8 cellular contexts compared by ENCODE assay signal in the genomic region with DNA sequence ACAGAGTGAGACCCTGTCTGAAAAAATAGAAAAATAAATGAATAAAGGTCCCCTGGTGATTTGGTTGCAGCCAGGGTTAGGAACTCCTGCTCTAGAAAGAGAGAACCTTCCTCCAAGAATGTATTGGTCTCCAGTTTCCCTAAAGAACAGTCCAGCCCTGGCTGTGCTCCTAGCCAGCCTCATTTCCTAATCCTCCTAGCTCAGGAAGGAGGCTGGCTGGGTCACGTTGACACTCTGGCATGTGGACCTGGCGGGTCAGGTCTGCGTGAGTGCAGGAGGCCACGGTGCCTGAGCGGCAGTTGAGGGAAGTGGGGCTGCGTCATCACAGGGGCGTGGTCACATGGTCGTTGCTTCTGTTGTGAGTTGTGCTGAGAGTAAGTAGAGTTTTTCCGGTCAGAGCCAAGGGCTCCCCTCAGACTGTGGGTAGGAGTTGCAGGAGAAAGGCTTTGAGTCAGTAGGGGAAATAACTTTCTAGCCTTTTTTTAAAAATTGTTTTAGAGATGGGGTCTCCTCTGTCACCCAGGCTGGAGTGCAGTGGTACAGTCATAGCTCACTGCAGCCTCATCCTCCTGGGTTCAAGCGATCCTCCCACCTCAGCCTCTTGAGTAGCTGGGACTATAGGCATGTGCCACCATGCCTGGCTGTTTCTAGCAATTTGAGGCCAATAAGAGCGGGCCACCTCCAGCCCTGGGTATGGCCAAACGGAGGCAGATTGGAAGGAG.
A peak's percentile ranks its signal among the peaks of the same experiment; 100 is the strongest.
DNase-seq lines count a peak whose midpoint lies in the region; ATAC-seq, FAIRE-seq and TF ChIP-seq lines count a peak whose summit lies in the region.

No MANE protein-coding gene starts in this region.

- ATAC-seq in pancreas: peak; percentile 39 to 66 (median 54)

- no peaks in the 10 kb centered on the region; a peak in 1 of 7 replicates for H3K36me3 Mint-ChIP-seq in H9 (ENCODE audit: insufficient read depth in 1 of 3, low read depth in 3 of 3)

- H2BK12ac ChIP-seq in H9 (ENCODE audit: insufficient read length, low read depth, low read length): no peak overlapping the region

- H2BK20ac ChIP-seq in H9 (ENCODE audit: low read depth, low read length, poor library complexity, severe bottlenecking): no peak overlapping the region

- no peak overlapping the region for H2BK15ac ChIP-seq in H9 (ENCODE audit: low read depth, low read length)

- no peak overlapping the region for H3K27ac ChIP-seq in H9 (ENCODE audit: insufficient read length, low read depth, low read length)
- peak overlapping the region in 2 of 4 donors; percentile 44 for H3K27ac ChIP-seq in pancreas
- peak overlapping the region; percentile 46 to 53 for H3K27ac ChIP-seq in tibial artery

- no peaks in the 10 kb centered on the region for H3K79me2 ChIP-seq in H9 (ENCODE audit: insufficient read depth, low read length)

- H3K27me3 ChIP-seq in H9 (ENCODE audit: insufficient read depth, low read length): no peaks in the 10 kb centered on the region
- no peaks in the 10 kb centered on the region for H3K27me3 ChIP-seq in pancreas
- H3K27me3 ChIP-seq in tibial artery: peaks cover 0 to 27% of the 10 kb centered on the region in 2 donors

- H3K23me2 ChIP-seq in H9 (ENCODE audit: insufficient read length, low read depth, low read length, poor library complexity, severe bottlenecking): peaks cover 3% of the 10 kb centered on the region

- H3K79me1 ChIP-seq in H9 (ENCODE audit: insufficient read depth, low read depth, low read length, poor library complexity, severe bottlenecking): no peaks in the 10 kb centered on the region

- peaks cover 35 to 42% of the 10 kb centered on the region in 2 experiments for H3K4me1 Mint-ChIP-seq in H9

- DNase-seq in DMS53 (lab: John Stamatoyannopoulos, UW) (peak; percentile 92), H9 (peak; percentile 60), NOMO-1 treated with dmso at 0.1 percent for 144 hours (lab: John Stamatoyannopoulos, UW; ENCODE audit: unreplicated experiment) (peak; percentile 86), activated T-cell treated with anti-CD3 and anti-CD28 coated beads for 48 hours (ENCODE audit: low read depth) (peak; percentile 83), fibroblast of gingiva (ENCODE audit: low read depth) (peak; percentile 77), pancreas (peak; percentile 62 to 87 (median 76)), tibial artery (peak; percentile 97 to 98), COLO829 (ENCODE audit: low spot score) (no peak)

- no peak overlapping the region for H3K56ac ChIP-seq in H9 (ENCODE audit: insufficient read length, low read depth, low read length)

- H3K4me1 ChIP-seq in H9 (ENCODE audit: insufficient read depth, low read length) (peaks cover 4% of the 10 kb centered on the region; the same call in 1 of the 2 replicates), pancreas (peaks cover 10 to 28% (median 20%) of the 10 kb centered on the region in 3 donors), tibial artery (peaks cover 0 to 60% (median 47%) of the 10 kb centered on the region in 4 donors)

- H3K9ac ChIP-seq in H9 (ENCODE audit: extremely low read depth, insufficient read length, low read length): no peak overlapping the region

- H2BK120ac ChIP-seq in H9 (ENCODE audit: low read depth, low read length, poor library complexity, severe bottlenecking): no peak overlapping the region

- no peaks in the 10 kb centered on the region; a peak in 1 of 5 replicates for H3K9me3 Mint-ChIP-seq in H9

- no peak overlapping the region for H4K91ac ChIP-seq in H9 (ENCODE audit: insufficient read length, low read depth, low read length)

- WGBS in H9 (ENCODE audit: extremely low coverage, insufficient read length, low lambda C conversion rate): no CpG with 5 or more reads among the region's 12 CpGs
- 50 to 53% methylated on average over 12 of the region's 12 CpGs for WGBS in pancreas, 2 donors

- no peak overlapping the region for H4K8ac ChIP-seq in H9 (replicated peaks; ENCODE audit: insufficient read length, low read depth, low read length)

- H3K23ac ChIP-seq in H9 (ENCODE audit: insufficient read length, low read depth, low read length): no peak overlapping the region

- no peak overlapping the region for H3T11ph ChIP-seq in H9 (ENCODE audit: low read length)

- H3K4ac ChIP-seq in H9 (ENCODE audit: low read depth, low read length): no peak overlapping the region

- H2BK5ac ChIP-seq in H9 (ENCODE audit: insufficient read length, low read length): no peak overlapping the region

- peaks cover 36% of the 10 kb centered on the region for H3K27me3 Mint-ChIP-seq in H9 (ENCODE audit: low read depth)

- H3K4me3 Mint-ChIP-seq in H9: no peak overlapping the region

- no peaks in the 10 kb centered on the region for H4K20me1 ChIP-seq in H9 (ENCODE audit: control insufficient read depth, insufficient read depth, insufficient read length)

- no peak overlapping the region for H3K18ac ChIP-seq in H9 (ENCODE audit: insufficient read length, low read depth, low read length)

- no peak overlapping the region for H2AFZ ChIP-seq in H9 (ENCODE audit: low read length)

- no peak overlapping the region for H3K4me3 ChIP-seq in pancreas
- H3K4me3 ChIP-seq in tibial artery: no peak overlapping the region

- no peak overlapping the region for H2AK5ac ChIP-seq in H9 (ENCODE audit: insufficient read length, low read length)

- no peak for FAIRE-seq in pancreas (lab: Jason Lieb, UNC)

- no peak overlapping the region for H4K5ac ChIP-seq in H9 (ENCODE audit: insufficient read length, low read depth, low read length)

- H3K36me3 ChIP-seq in pancreas: no peaks in the 10 kb centered on the region
- no peaks in the 10 kb centered on the region for H3K36me3 ChIP-seq in tibial artery

- H3K9me3 ChIP-seq in H9 (ENCODE audit: control insufficient read depth, low read depth, low read length) (no peaks in the 10 kb centered on the region), pancreas (no peaks in the 10 kb centered on the region), tibial artery (no peaks in the 10 kb centered on the region)

- no peak overlapping the region; a peak in 1 of 7 replicates for H3K27ac Mint-ChIP-seq in H9

- TF ChIP-seq CTCF in H9 (conservative IDR thresholded peaks at IDR 0.05) (no peak), pancreas (IDR thresholded peaks at IDR 0.05) (no peak), tibial artery (IDR thresholded peaks at IDR 0.05) (no peak)

- intact Hi-C loops in pancreas (cut with DNase I) (no loop called here), tibial artery (cut with DNase I; ENCODE audit: low total_unique reads) (no loop called here)

- H3K14ac ChIP-seq in H9 (ENCODE audit: insufficient read depth, low read length): no peak overlapping the region

- H3K4me2 ChIP-seq in H9 (ENCODE audit: insufficient read depth, insufficient read length, low read length): no peak overlapping the region
